Comparison of ENCODE assay signal across 8 cellular contexts in genomic region chr7:47100815-47101435, GRCh38.
A peak's percentile ranks its signal among the peaks of the same experiment; 100 is the strongest.
DNase-seq lines count a peak whose midpoint lies in the region; ATAC-seq and TF ChIP-seq lines count a peak whose summit lies in the region.

No MANE protein-coding gene starts in this region.

- TF ChIP-seq CTCF in activated CD8-positive, alpha-beta T cell treated with anti-CD3 and anti-CD28 coated beads for 36 hours (IDR thresholded peaks at IDR 0.05): peak; percentile 8

- no peak for ATAC-seq in activated CD8-positive, alpha-beta T cell treated with anti-CD3 and anti-CD28 coated beads for 36 hours
- no peak for ATAC-seq in activated CD8-positive, alpha-beta T cell treated with anti-CD3 and anti-CD28 coated beads, Interleukin-2, amount 10 ng/mL, durations not matched to agents 7 days and 5 days

- H3K36me3 Mint-ChIP-seq in activated CD8-positive, alpha-beta T cell treated with anti-CD3 and anti-CD28 coated beads for 36 hours (ENCODE audit: low read depth): no peaks in the 10 kb centered on the region
- no peaks in the 10 kb centered on the region for H3K36me3 Mint-ChIP-seq in activated CD8-positive, alpha-beta T cell treated with anti-CD3 and anti-CD28 coated beads, Interleukin-2, amount 10 ng/mL, durations not matched to agents 7 days and 5 days (ENCODE audit: low read depth)

- no peak overlapping the region for H3K18ac ChIP-seq in neuronal stem cell (ENCODE audit: low read length)

- CTCF ChIA-PET in activated CD8-positive, alpha-beta T cell treated with anti-CD3 and anti-CD28 coated beads for 36 hours (lab: Charles Lee): no interaction called here
- CTCF ChIA-PET in activated CD8-positive, alpha-beta T cell treated with anti-CD3 and anti-CD28 coated beads, Interleukin-2, amount 10 ng/mL, durations not matched to agents 7 days and 5 days (lab: Charles Lee): no interaction called here

- no peaks in the 10 kb centered on the region for H3K27me3 Mint-ChIP-seq in activated CD8-positive, alpha-beta T cell treated with anti-CD3 and anti-CD28 coated beads for 36 hours
- H3K27me3 Mint-ChIP-seq in activated CD8-positive, alpha-beta T cell treated with anti-CD3 and anti-CD28 coated beads, Interleukin-2, amount 10 ng/mL, durations not matched to agents 7 days and 5 days (ENCODE audit: low read depth): no peaks in the 10 kb centered on the region

- no peaks in the 10 kb centered on the region for H3K36me3 ChIP-seq in neuronal stem cell (replicated peaks in 1 of 2; ENCODE audit: control insufficient read depth in 2 of 2, insufficient read depth in 2 of 2, low read length in 2 of 2)

- no peaks in the 10 kb centered on the region for H3K9me3 ChIP-seq in neuronal stem cell (replicated peaks in 1 of 2; ENCODE audit: control insufficient read depth in 2 of 2, insufficient read depth in 1 of 2, low read depth in 1 of 2, low read length in 2 of 2)

- H3K4me1 ChIP-seq in neuronal stem cell (ENCODE audit: control insufficient read depth in 2 of 2, insufficient read depth in 1 of 2, low read depth in 1 of 2, low read length in 2 of 2): no peaks in the 10 kb centered on the region

- no peak overlapping the region for H2BK5ac ChIP-seq in neuronal stem cell (ENCODE audit: low read length)

- H3K79me1 ChIP-seq in neuronal stem cell (ENCODE audit: low read depth, low read length): no peaks in the 10 kb centered on the region

- no peak overlapping the region for H4K8ac ChIP-seq in neuronal stem cell (ENCODE audit: low read depth, low read length)

- intact Hi-C loops in activated CD8-positive, alpha-beta T cell treated with anti-CD3 and anti-CD28 coated beads for 36 hours (cut with micrococcal nuclease): no loop called here

- no peak overlapping the region for H2AFZ ChIP-seq in neuronal stem cell (ENCODE audit: low read length)

- H3K23ac ChIP-seq in neuronal stem cell (ENCODE audit: low read depth, low read length, poor library complexity): no peak overlapping the region

- no peak overlapping the region for H3K4ac ChIP-seq in neuronal stem cell (ENCODE audit: low read length)

- no CpG with 5 or more reads among the region's 5 CpGs for WGBS in neuronal stem cell (ENCODE audit: extremely low coverage in 2 of 2, insufficient read length in 2 of 2, insufficient replicate concordance in 1 of 2), 2 donors

- H3K4me1 Mint-ChIP-seq in activated CD8-positive, alpha-beta T cell treated with anti-CD3 and anti-CD28 coated beads for 36 hours (ENCODE audit: low read depth): no peaks in the 10 kb centered on the region
- no peaks in the 10 kb centered on the region for H3K4me1 Mint-ChIP-seq in activated CD8-positive, alpha-beta T cell treated with anti-CD3 and anti-CD28 coated beads, Interleukin-2, amount 10 ng/mL, durations not matched to agents 7 days and 5 days (ENCODE audit: low read depth)

- H3K27ac ChIP-seq in neuronal stem cell (replicated peaks; ENCODE audit: low read length): no peak overlapping the region

- POLR2A ChIA-PET in activated CD8-positive, alpha-beta T cell treated with anti-CD3 and anti-CD28 coated beads for 36 hours (lab: Charles Lee): no interaction called here
- POLR2A ChIA-PET in activated CD8-positive, alpha-beta T cell treated with anti-CD3 and anti-CD28 coated beads, Interleukin-2, amount 10 ng/mL, durations not matched to agents 7 days and 5 days (lab: Charles Lee): no interaction called here

- no peak overlapping the region for H3K27ac Mint-ChIP-seq in activated CD8-positive, alpha-beta T cell treated with anti-CD3 and anti-CD28 coated beads for 36 hours
- no peak overlapping the region for H3K27ac Mint-ChIP-seq in activated CD8-positive, alpha-beta T cell treated with anti-CD3 and anti-CD28 coated beads, Interleukin-2, amount 10 ng/mL, durations not matched to agents 7 days and 5 days

- no peak overlapping the region for H4K91ac ChIP-seq in neuronal stem cell (ENCODE audit: low read depth, low read length, poor library complexity)

- H3K27me3 ChIP-seq in neuronal stem cell (ENCODE audit: control insufficient read depth in 3 of 3, insufficient read depth in 3 of 3, low read depth in 1 of 3, low read length in 3 of 3): no peaks in the 10 kb centered on the region

- H3K4me3 ChIP-seq in neuronal stem cell (ENCODE audit: low read length in 2 of 2): no peak overlapping the region

- H2BK15ac ChIP-seq in neuronal stem cell (ENCODE audit: low read length): no peak overlapping the region

- no peak overlapping the region for H3K4me2 ChIP-seq in neuronal stem cell (ENCODE audit: insufficient read depth, low read length, poor library complexity, severe bottlenecking)

- H3K9me3 Mint-ChIP-seq in activated CD8-positive, alpha-beta T cell treated with anti-CD3 and anti-CD28 coated beads for 36 hours: no peaks in the 10 kb centered on the region
- no peaks in the 10 kb centered on the region for H3K9me3 Mint-ChIP-seq in activated CD8-positive, alpha-beta T cell treated with anti-CD3 and anti-CD28 coated beads, Interleukin-2, amount 10 ng/mL, durations not matched to agents 7 days and 5 days (ENCODE audit: insufficient read depth)

- no peak overlapping the region for H3K4me3 Mint-ChIP-seq in activated CD8-positive, alpha-beta T cell treated with anti-CD3 and anti-CD28 coated beads for 36 hours
- no peak overlapping the region for H3K4me3 Mint-ChIP-seq in activated CD8-positive, alpha-beta T cell treated with anti-CD3 and anti-CD28 coated beads, Interleukin-2, amount 10 ng/mL, durations not matched to agents 7 days and 5 days

- DNase-seq in activated CD8-positive, alpha-beta T cell treated with anti-CD3 and anti-CD28 coated beads for 36 hours: peak; percentile 14
- no peak for DNase-seq in activated CD8-positive, alpha-beta T cell treated with anti-CD3 and anti-CD28 coated beads, Interleukin-2, amount 10 ng/mL, durations not matched to agents 7 days and 5 days
- peak; percentile 72 for DNase-seq in NCI-H82 (lab: John Stamatoyannopoulos, UW)
- peak; percentile 80 for DNase-seq in dermis blood vessel endothelial cell
- peak; percentile 20 for DNase-seq in neuronal stem cell (ENCODE audit: low spot score)
- no peak for DNase-seq in stimulated activated CD4-positive, alpha-beta T cell treated with anti-CD3 and anti-CD28 coated beads, Interleukin-4, amount 100 ng/mL, for 24 hours
- DNase-seq in 8988T: no peak
- DNase-seq in activated CD4-positive, CD25-positive, alpha-beta regulatory T cell (lab: John Stamatoyannopoulos, UW): no peak

- no peak overlapping the region for H3K9ac ChIP-seq in neuronal stem cell (ENCODE audit: low read depth, low read length, poor library complexity)

- H2AK5ac ChIP-seq in neuronal stem cell (ENCODE audit: low read depth, low read length): no peak overlapping the region

- H3K14ac ChIP-seq in neuronal stem cell (ENCODE audit: low read length): no peak overlapping the region

- no peak overlapping the region for H2BK12ac ChIP-seq in neuronal stem cell (ENCODE audit: low read length)

- no peak overlapping the region for H2BK120ac ChIP-seq in neuronal stem cell (ENCODE audit: low read depth, low read length)

Comparison
In these comparisons a context has a peak if more than half of its experiments do, and no peak if none do; other contexts are left out.
1. DNase-seq: peak in activated CD8-positive, alpha-beta T cell treated with anti-CD3 and anti-CD28 coated beads for 36 hours (single experiment), NCI-H82 (single experiment), dermis blood vessel endothelial cell (single experiment) and neuronal stem cell (single experiment); none in activated CD8-positive, alpha-beta T cell treated with anti-CD3 and anti-CD28 coated beads, Interleukin-2, amount 10 ng/mL, durations not matched to agents 7 days and 5 days (single experiment), stimulated activated CD4-positive, alpha-beta T cell treated with anti-CD3 and anti-CD28 coated beads, Interleukin-4, amount 100 ng/mL, for 24 hours (single experiment), 8988T (single experiment) and activated CD4-positive, CD25-positive, alpha-beta regulatory T cell (0 of 4).